ENCODE assay signal across 15 cellular contexts in genomic region chr21:42769820-42770716, GRCh38.
"Had no signal": no experiment of that assay in that cellular context is flagged by ENCODE, and none has a peak within 500 bp of the region (broad histone marks: within the 10 kb centered on the region; RNA-seq: fewer than 3 reads in every experiment).

No MANE protein-coding gene starts in this region.

- H3K4me1 Mint-ChIP-seq: immature natural killer cell; nephron; stimulated activated naive B cell treated with anti-CD40 and anti-IgM and Interleukin-4, amounts not matched to agents 10 μg/mL and 1 μg/mL and 100 μg/mL, for 72 hours had no signal

- ATAC-seq: foreskin keratinocyte; left cardiac atrium; left ventricle myocardium superior; sciatic nerve; stimulated activated naive B cell treated with anti-CD40 and anti-IgM and Interleukin-4, amounts not matched to agents 10 μg/mL and 1 μg/mL and 100 μg/mL, for 72 hours had no signal

- H3K4me3 Mint-ChIP-seq: immature natural killer cell; nephron; stimulated activated naive B cell treated with anti-CD40 and anti-IgM and Interleukin-4, amounts not matched to agents 10 μg/mL and 1 μg/mL and 100 μg/mL, for 72 hours; type B pancreatic cell had no signal

- DNase-seq: colonic mucosa; dermis blood vessel endothelial cell; foreskin keratinocyte; immature natural killer cell; left cardiac atrium; left ventricle myocardium superior; mesenchymal stem cell; midbrain; spleen; stimulated activated CD4-positive, alpha-beta T cell treated with anti-CD3 and anti-CD28 coated beads, Interleukin-2, amount 100 ng/mL, for 24 hours; stimulated activated CD4-positive, alpha-beta T cell treated with anti-CD3 and anti-CD28 coated beads, Interleukin-4, amount 100 ng/mL, for 4 hours; stimulated activated naive B cell treated with anti-CD40 and anti-IgM and Interleukin-4, amounts not matched to agents 10 μg/mL and 1 μg/mL and 100 μg/mL, for 72 hours had no signal

- H3K9me3 Mint-ChIP-seq: immature natural killer cell; stimulated activated naive B cell treated with anti-CD40 and anti-IgM and Interleukin-4, amounts not matched to agents 10 μg/mL and 1 μg/mL and 100 μg/mL, for 72 hours; type B pancreatic cell had no signal

- H3K27ac Mint-ChIP-seq: immature natural killer cell; nephron; stimulated activated naive B cell treated with anti-CD40 and anti-IgM and Interleukin-4, amounts not matched to agents 10 μg/mL and 1 μg/mL and 100 μg/mL, for 72 hours; type B pancreatic cell had no signal

- H3K27me3 Mint-ChIP-seq: stimulated activated naive B cell treated with anti-CD40 and anti-IgM and Interleukin-4, amounts not matched to agents 10 μg/mL and 1 μg/mL and 100 μg/mL, for 72 hours; type B pancreatic cell had no signal
